In the genomic region with DNA sequence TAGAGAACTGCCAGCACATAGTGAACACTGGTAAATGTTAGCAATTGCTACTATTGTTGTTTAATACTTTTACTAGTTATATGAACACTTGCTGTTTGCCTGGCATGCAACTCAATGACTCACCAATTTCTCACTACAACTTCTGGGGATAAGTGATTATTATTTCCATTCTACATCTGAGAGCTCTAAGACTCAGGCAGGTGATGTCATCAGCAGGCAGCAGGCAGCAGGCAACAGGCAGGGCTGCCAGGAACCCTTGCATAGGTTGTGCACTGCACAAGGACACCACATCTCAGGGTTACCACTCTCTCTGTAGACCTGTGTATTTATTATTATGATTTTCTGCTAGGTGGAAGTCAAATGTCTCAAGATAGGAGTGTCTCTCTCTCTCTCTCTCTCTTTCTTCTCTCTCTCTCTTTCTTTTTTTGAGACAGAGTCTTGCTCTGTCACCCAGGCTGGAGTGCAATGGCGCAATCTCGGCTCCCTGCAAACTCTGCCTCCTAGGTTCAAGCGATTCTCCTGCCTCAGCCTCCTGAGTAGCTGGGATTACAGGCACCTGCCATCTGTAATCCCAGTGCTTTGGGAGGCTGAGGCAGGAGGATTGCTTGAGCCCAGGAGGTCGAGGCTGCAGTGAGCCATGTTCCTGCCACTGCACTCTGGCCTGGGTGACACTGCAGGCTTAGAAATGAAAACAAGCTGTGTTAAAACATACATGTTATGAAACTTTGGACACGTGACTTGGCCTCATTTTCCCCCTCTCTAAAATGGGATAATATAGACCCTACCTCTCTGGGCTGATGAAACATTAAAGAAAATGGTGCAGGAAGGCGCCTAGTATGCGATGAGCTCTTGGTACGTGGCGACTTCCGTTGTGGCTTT, we compare ENCODE assay signal across 14 cellular contexts. TPM values are rescaled to one million over a fixed set of nuclear protein-coding genes. Genes with fewer than 3 reads are reported as not detected.
DNase-seq lines count a peak whose midpoint lies in the region; ATAC-seq and TF ChIP-seq lines count a peak whose summit lies in the region.
"Had no signal": no experiment of that assay in that cellular context is flagged by ENCODE, and none has a peak within 500 bp of the region (broad histone marks: within the 10 kb centered on the region; RNA-seq: fewer than 3 reads in every experiment).

No MANE protein-coding gene starts in this region.

- TF ChIP-seq CTCF in activated CD8-positive, alpha-beta T cell treated with anti-CD3 and anti-CD28 coated beads for 36 hours (IDR thresholded peaks at IDR 0.05) = no peak
- TF ChIP-seq CTCF in Panc1 (IDR thresholded peaks at IDR 0.05) = no peak

- peak; percentile 35 for DNase-seq in activated CD8-positive, alpha-beta T cell treated with anti-CD3 and anti-CD28 coated beads for 36 hours
- DNase-seq in activated CD8-positive, alpha-beta T cell treated with anti-CD3 and anti-CD28 coated beads, Interleukin-2, amount 10 ng/mL, durations not matched to agents 7 days and 5 days = no peak
- peak; percentile 13 for DNase-seq in Panc1 (ENCODE audit: low read depth, low spot score)
- DNase-seq in effector memory CD8-positive, alpha-beta T cell = no peak
- peak; percentile 41 for DNase-seq in stimulated activated CD4-positive, alpha-beta T cell treated with anti-CD3 and anti-CD28 coated beads, Interleukin-4, amount 100 ng/mL, for 24 hours
- no peak for DNase-seq in Right ventricle myocardium superior
- DNase-seq in middle frontal gyrus (ENCODE audit: extremely low spot score, low spot score) = no peak
- DNase-seq in NCI-H1694 treated with DMSO at 0.1 percent for 48 hours (lab: John Stamatoyannopoulos, UW) = no peak
- DNase-seq: cortex of kidney, NCI-H187, SHP77 treated with DMSO at 0.1 percent for 48 hours had no signal

- peak; percentile 43 for ATAC-seq in activated CD8-positive, alpha-beta T cell treated with anti-CD3 and anti-CD28 coated beads for 36 hours
- no peak for ATAC-seq in activated CD8-positive, alpha-beta T cell treated with anti-CD3 and anti-CD28 coated beads, Interleukin-2, amount 10 ng/mL, durations not matched to agents 7 days and 5 days
- ATAC-seq in Panc1 (no peak), Right ventricle myocardium superior (ENCODE audit: poor library complexity) (no peak)
- ATAC-seq in effector memory CD8-positive, alpha-beta T cell (replicated peaks) = peak; percentile 20
- ATAC-seq: GM12878 had no signal

- peak overlapping the region; percentile 29 for H3K27ac Mint-ChIP-seq in activated CD8-positive, alpha-beta T cell treated with anti-CD3 and anti-CD28 coated beads for 36 hours
- no peak overlapping the region for H3K27ac Mint-ChIP-seq in activated CD8-positive, alpha-beta T cell treated with anti-CD3 and anti-CD28 coated beads, Interleukin-2, amount 10 ng/mL, durations not matched to agents 7 days and 5 days
- H3K27ac Mint-ChIP-seq in effector memory CD8-positive, alpha-beta T cell = peak overlapping the region; percentile 69 to 90

- no peaks in the 10 kb centered on the region for H3K4me1 ChIP-seq in Panc1 (ENCODE audit: control insufficient read depth, insufficient read depth, low read length)

- POLR2A ChIA-PET in activated CD8-positive, alpha-beta T cell treated with anti-CD3 and anti-CD28 coated beads for 36 hours (lab: Charles Lee) = no interaction called here
- POLR2A ChIA-PET in activated CD8-positive, alpha-beta T cell treated with anti-CD3 and anti-CD28 coated beads, Interleukin-2, amount 10 ng/mL, durations not matched to agents 7 days and 5 days (lab: Charles Lee) = no interaction called here
- POLR2A ChIA-PET in Panc1 (lab: Charles Lee) = interaction anchor here (0.5 kb wide), 1 partner anchor 65 kb away, joined by 11 read pairs; no protein-coding TSS in a partner anchor

- intact Hi-C loops in activated CD8-positive, alpha-beta T cell treated with anti-CD3 and anti-CD28 coated beads for 36 hours (cut with micrococcal nuclease) = no loop called here
- intact Hi-C loops in Panc1 (cut with micrococcal nuclease; ENCODE audit: unreplicated experiment) (no loop called here), Right ventricle myocardium superior (cut with DNase I) (no loop called here)

- H3K9me3 Mint-ChIP-seq in activated CD8-positive, alpha-beta T cell treated with anti-CD3 and anti-CD28 coated beads for 36 hours = peaks cover 3% of the 10 kb centered on the region
- peaks cover 4% of the 10 kb centered on the region for H3K9me3 Mint-ChIP-seq in activated CD8-positive, alpha-beta T cell treated with anti-CD3 and anti-CD28 coated beads, Interleukin-2, amount 10 ng/mL, durations not matched to agents 7 days and 5 days (ENCODE audit: insufficient read depth)
- H3K9me3 Mint-ChIP-seq in effector memory CD8-positive, alpha-beta T cell = no peaks in the 10 kb centered on the region
- H3K9me3 Mint-ChIP-seq: neural crest cell had no signal

- in situ Hi-C loops in Panc1 (cut with HindIII; ENCODE audit: low pct_unique_long_range_greater_than_20kb, low sequenced_read_pairs) = no loop called here

- H3K27me3 ChIP-seq in Panc1 (ENCODE audit: control insufficient read depth, insufficient read depth, low read length) = no peaks in the 10 kb centered on the region
- H3K27me3 ChIP-seq: BLaER1 had no signal

- BruUV-seq in Panc1 (replicated peaks; lab: Mats Ljungman, UMichigan) = no TSS peak

- no peak overlapping the region for H3K4me3 Mint-ChIP-seq in activated CD8-positive, alpha-beta T cell treated with anti-CD3 and anti-CD28 coated beads for 36 hours
- no peak overlapping the region for H3K4me3 Mint-ChIP-seq in activated CD8-positive, alpha-beta T cell treated with anti-CD3 and anti-CD28 coated beads, Interleukin-2, amount 10 ng/mL, durations not matched to agents 7 days and 5 days
- H3K4me3 Mint-ChIP-seq in effector memory CD8-positive, alpha-beta T cell = no peak overlapping the region
- H3K4me3 Mint-ChIP-seq: neural crest cell had no signal

- no peaks in the 10 kb centered on the region for H3K27me3 Mint-ChIP-seq in activated CD8-positive, alpha-beta T cell treated with anti-CD3 and anti-CD28 coated beads for 36 hours
- no peaks in the 10 kb centered on the region for H3K27me3 Mint-ChIP-seq in activated CD8-positive, alpha-beta T cell treated with anti-CD3 and anti-CD28 coated beads, Interleukin-2, amount 10 ng/mL, durations not matched to agents 7 days and 5 days (ENCODE audit: low read depth)
- H3K27me3 Mint-ChIP-seq in effector memory CD8-positive, alpha-beta T cell = peaks cover under 1 to 5% of the 10 kb centered on the region in 2 donors

- CTCF ChIA-PET in activated CD8-positive, alpha-beta T cell treated with anti-CD3 and anti-CD28 coated beads for 36 hours (lab: Charles Lee) = interaction anchor here (0.6 to 2.0 kb wide), 7 partner anchors 20 to 208 kb away, joined by 3 to 7 read pairs (median 3); no protein-coding TSS in a partner anchor
- CTCF ChIA-PET in activated CD8-positive, alpha-beta T cell treated with anti-CD3 and anti-CD28 coated beads, Interleukin-2, amount 10 ng/mL, durations not matched to agents 7 days and 5 days (lab: Charles Lee) = interaction anchor here (1.2 kb wide), 1 partner anchor 20 kb away, joined by 3 read pairs; no protein-coding TSS in a partner anchor
- CTCF ChIA-PET in Panc1 (lab: Charles Lee) = no interaction called here

- H3K4me1 Mint-ChIP-seq in activated CD8-positive, alpha-beta T cell treated with anti-CD3 and anti-CD28 coated beads for 36 hours (ENCODE audit: low read depth) = peaks cover 20% of the 10 kb centered on the region
- peaks cover 13% of the 10 kb centered on the region for H3K4me1 Mint-ChIP-seq in activated CD8-positive, alpha-beta T cell treated with anti-CD3 and anti-CD28 coated beads, Interleukin-2, amount 10 ng/mL, durations not matched to agents 7 days and 5 days (ENCODE audit: low read depth)
- peaks cover 3 to 5% of the 10 kb centered on the region in 2 donors for H3K4me1 Mint-ChIP-seq in effector memory CD8-positive, alpha-beta T cell (ENCODE audit: low read depth in 2 of 2)

- no peaks in the 10 kb centered on the region for H3K36me3 ChIP-seq in Panc1 (ENCODE audit: control insufficient read depth, insufficient read depth, low read length)
- H3K36me3 ChIP-seq: BLaER1 had no signal

- no peaks in the 10 kb centered on the region for H3K36me3 Mint-ChIP-seq in activated CD8-positive, alpha-beta T cell treated with anti-CD3 and anti-CD28 coated beads for 36 hours (ENCODE audit: low read depth)
- no peaks in the 10 kb centered on the region for H3K36me3 Mint-ChIP-seq in activated CD8-positive, alpha-beta T cell treated with anti-CD3 and anti-CD28 coated beads, Interleukin-2, amount 10 ng/mL, durations not matched to agents 7 days and 5 days (ENCODE audit: low read depth)
- peaks cover 2% of the 10 kb centered on the region for H3K36me3 Mint-ChIP-seq in effector memory CD8-positive, alpha-beta T cell (ENCODE audit: insufficient read depth)

- no peak overlapping the region for H3K27ac ChIP-seq in Panc1 (ENCODE audit: low read length)
- H3K27ac ChIP-seq: BLaER1 had no signal

- H3K4me3 ChIP-seq in Panc1 (ENCODE audit: low read depth in 2 of 2, low read length in 2 of 2) = no peak overlapping the region
- H3K4me3 ChIP-seq: BLaER1, GM12878 had no signal

- no peaks in the 10 kb centered on the region for H3K9me3 ChIP-seq in Panc1 (ENCODE audit: control insufficient read depth, insufficient read depth, low read depth, low read length)
- H3K9me3 ChIP-seq: BLaER1 had no signal

RNA-seq across cellular contexts. Expression of a gene that starts 22.7 kb away (rescaled TPM):
- total RNA-seq in activated CD8-positive, alpha-beta T cell treated with anti-CD3 and anti-CD28 coated beads for 36 hours = under 1 TPM in 1 of 2 experiments, not detected in 1; 0.11 TPM
- total RNA-seq in activated CD8-positive, alpha-beta T cell treated with anti-CD3 and anti-CD28 coated beads, Interleukin-2, amount 10 ng/mL, durations not matched to agents 7 days and 5 days = not detected
- total RNA-seq in Panc1 (2021; ENCODE audit: unreplicated experiment) (0.08 TPM), Right ventricle myocardium superior (5.6 TPM)
- 0.25 TPM for polyA plus RNA-seq in Panc1 (2012; ENCODE audit: insufficient read length)

RNA-seq across cellular contexts. Expression of a gene that starts 33.9 kb away (rescaled TPM):
- under 1 TPM; 0.63 to 0.90 TPM for total RNA-seq in activated CD8-positive, alpha-beta T cell treated with anti-CD3 and anti-CD28 coated beads for 36 hours
- under 1 TPM; 0.37 to 0.57 TPM for total RNA-seq in activated CD8-positive, alpha-beta T cell treated with anti-CD3 and anti-CD28 coated beads, Interleukin-2, amount 10 ng/mL, durations not matched to agents 7 days and 5 days
- 4.6 TPM for total RNA-seq in Panc1 (2021; ENCODE audit: unreplicated experiment)
- polyA plus RNA-seq in Panc1 (2012; ENCODE audit: insufficient read length) = 2.1 TPM
- 48.2 TPM for total RNA-seq in Right ventricle myocardium superior

RNA-seq across cellular contexts. Expression of a gene that starts 51.4 kb away (rescaled TPM):
- total RNA-seq in activated CD8-positive, alpha-beta T cell treated with anti-CD3 and anti-CD28 coated beads for 36 hours = not detected
- total RNA-seq in activated CD8-positive, alpha-beta T cell treated with anti-CD3 and anti-CD28 coated beads, Interleukin-2, amount 10 ng/mL, durations not matched to agents 7 days and 5 days = not detected
- total RNA-seq in Panc1 (2021; ENCODE audit: unreplicated experiment) (not detected), Right ventricle myocardium superior (1.3 TPM)
- not detected for polyA plus RNA-seq in Panc1 (2012; ENCODE audit: insufficient read length)

Comparison
In these comparisons a context has a peak if more than half of its experiments do, and no peak if none do; other contexts are left out.
1. ATAC-seq: peak in activated CD8-positive, alpha-beta T cell treated with anti-CD3 and anti-CD28 coated beads for 36 hours (single experiment) and effector memory CD8-positive, alpha-beta T cell (single experiment); none in activated CD8-positive, alpha-beta T cell treated with anti-CD3 and anti-CD28 coated beads, Interleukin-2, amount 10 ng/mL, durations not matched to agents 7 days and 5 days (single experiment), Panc1 (single experiment) and Right ventricle myocardium superior (single experiment).
2. DNase-seq: peak in activated CD8-positive, alpha-beta T cell treated with anti-CD3 and anti-CD28 coated beads for 36 hours (single experiment), Panc1 (single experiment) and stimulated activated CD4-positive, alpha-beta T cell treated with anti-CD3 and anti-CD28 coated beads, Interleukin-4, amount 100 ng/mL, for 24 hours (single experiment); none in activated CD8-positive, alpha-beta T cell treated with anti-CD3 and anti-CD28 coated beads, Interleukin-2, amount 10 ng/mL, durations not matched to agents 7 days and 5 days (single experiment), effector memory CD8-positive, alpha-beta T cell (0 of 3), Right ventricle myocardium superior (single experiment), middle frontal gyrus (single experiment) and NCI-H1694 treated with DMSO at 0.1 percent for 48 hours (single experiment).